Comparison of ENCODE assay signal across 6 cellular contexts in genomic region chr6:10843554-10843953, GRCh38.
"Had no signal": no experiment of that assay in that cellular context is flagged by ENCODE, and none has a peak within 500 bp of the region (broad histone marks: within the 10 kb centered on the region; RNA-seq: fewer than 3 reads in every experiment).

No MANE protein-coding gene starts in this region.

- DNase-seq: IMR-90, KBM-7, KG1 had no signal

- H3K4me3 ChIP-seq: K562 had no signal

- H3K27ac ChIP-seq: HL-60, KMS-11 had no signal
